In genomic region chr5:69001605-69002004, GRCh38 we compare ENCODE assay signal across 23 cellular contexts.
"Had no signal": no experiment of that assay in that cellular context is flagged by ENCODE, and none has a peak within 500 bp of the region (broad histone marks: within the 10 kb centered on the region; RNA-seq: fewer than 3 reads in every experiment).

No MANE protein-coding gene starts in this region.

- ATAC-seq: activated CD8-positive, alpha-beta T cell treated with anti-CD3 and anti-CD28 coated beads, Interleukin-2, amount 10 ng/mL, durations not matched to agents 7 days and 5 days; activated naive CD8-positive, alpha-beta T cell treated with anti-CD3 and anti-CD28 coated beads, Interleukin-2, amount 50 U/mL, for 24 hours; body of pancreas; left ventricle myocardium superior; natural killer cell had no signal

- H3K36me3 Mint-ChIP-seq: natural killer cell had no signal

- H3K4me3 Mint-ChIP-seq: activated CD8-positive, alpha-beta T cell treated with anti-CD3 and anti-CD28 coated beads, Interleukin-2, amount 10 ng/mL, durations not matched to agents 7 days and 5 days; activated naive CD8-positive, alpha-beta T cell treated with anti-CD3 and anti-CD28 coated beads, Interleukin-2, amount 50 U/mL, for 24 hours; activated T-helper 1 cell treated with anti-CD3 and anti-CD28 coated beads, Interleukin-12 subunit alpha, Interleukin-12 subunit beta, Interleukin-2, Interleukin-4 antibody, amounts not matched to agents 30 ng/mL and 10 ng/mL and 1 ng/mL, durations not matched to agents 14 hours and 24 hours and 36 hours; natural killer cell had no signal

- H3K36me3 ChIP-seq: cardiac muscle cell, thoracic aorta, upper lobe of left lung, WERI-Rb-1 had no signal

- DNase-seq: activated CD4-positive, alpha-beta T cell treated with anti-CD3 and anti-CD28 coated beads for 1 hour; activated CD4-positive, alpha-beta T cell treated with anti-CD3 and anti-CD28 coated beads, Interleukin-2, amount 50 U/mL, for 1 hour; activated CD8-positive, alpha-beta T cell treated with anti-CD3 and anti-CD28 coated beads, Interleukin-2, amount 10 ng/mL, durations not matched to agents 7 days and 5 days; activated gamma-delta T cell; activated naive CD4-positive, alpha-beta T cell treated with anti-CD3 and anti-CD28 coated beads, Interleukin-2, amount 50 U/mL, for 16 hours; activated naive CD8-positive, alpha-beta T cell treated with anti-CD3 and anti-CD28 coated beads, Interleukin-2, amount 50 U/mL, for 24 hours; anterior cingulate cortex; body of pancreas; effector CD4-positive, alpha-beta T cell; foreskin melanocyte; left ventricle myocardium superior; mammary epithelial cell; midbrain; natural killer cell; occipital lobe; stimulated activated CD4-positive, alpha-beta T cell treated with anti-CD3 and anti-CD28 coated beads, Interleukin-4, amount 100 ng/mL, for 1 hour; stimulated activated naive CD4-positive, alpha-beta T cell; T-helper 2 cell; upper lobe of left lung; WERI-Rb-1 had no signal

- H3K9me3 Mint-ChIP-seq: activated naive CD8-positive, alpha-beta T cell treated with anti-CD3 and anti-CD28 coated beads, Interleukin-2, amount 50 U/mL, for 24 hours; activated T-helper 1 cell treated with anti-CD3 and anti-CD28 coated beads, Interleukin-12 subunit alpha, Interleukin-12 subunit beta, Interleukin-2, Interleukin-4 antibody, amounts not matched to agents 30 ng/mL and 10 ng/mL and 1 ng/mL, durations not matched to agents 14 hours and 24 hours and 36 hours; natural killer cell had no signal

- H3K27me3 ChIP-seq: body of pancreas, cardiac muscle cell, upper lobe of left lung had no signal

- H3K9me3 ChIP-seq: body of pancreas, thoracic aorta, upper lobe of left lung had no signal

- H3K4me3 ChIP-seq: body of pancreas, cardiac muscle cell, thoracic aorta, upper lobe of left lung had no signal

- H3K4me1 Mint-ChIP-seq: activated naive CD8-positive, alpha-beta T cell treated with anti-CD3 and anti-CD28 coated beads, Interleukin-2, amount 50 U/mL, for 24 hours; natural killer cell had no signal

- H3K4me1 ChIP-seq: body of pancreas, upper lobe of left lung had no signal

- H3K27ac Mint-ChIP-seq: activated CD8-positive, alpha-beta T cell treated with anti-CD3 and anti-CD28 coated beads, Interleukin-2, amount 10 ng/mL, durations not matched to agents 7 days and 5 days; activated naive CD8-positive, alpha-beta T cell treated with anti-CD3 and anti-CD28 coated beads, Interleukin-2, amount 50 U/mL, for 24 hours; activated T-helper 1 cell treated with anti-CD3 and anti-CD28 coated beads, Interleukin-12 subunit alpha, Interleukin-12 subunit beta, Interleukin-2, Interleukin-4 antibody, amounts not matched to agents 30 ng/mL and 10 ng/mL and 1 ng/mL, durations not matched to agents 14 hours and 24 hours and 36 hours; natural killer cell had no signal

- H3K27ac ChIP-seq: body of pancreas, cardiac muscle cell, thoracic aorta, upper lobe of left lung, WERI-Rb-1 had no signal
